Comparison of ENCODE assay signal across 17 cellular contexts in genomic region chr2:26148501-26148900, GRCh38. TPM values are rescaled to one million over a fixed set of nuclear protein-coding genes. Genes with fewer than 3 reads are reported as not detected.
A peak's percentile ranks its signal among the peaks of the same experiment; 100 is the strongest.
DNase-seq lines count a peak whose midpoint lies in the region; ATAC-seq and TF ChIP-seq lines count a peak whose summit lies in the region.
"Had no signal": no experiment of that assay in that cellular context is flagged by ENCODE, and none has a peak within 500 bp of the region (broad histone marks: within the 10 kb centered on the region; RNA-seq: fewer than 3 reads in every experiment).

No MANE protein-coding gene starts in this region.

- 0 out of 2 replicates have a peak, but pooled peaks cover 9% of the 10 kb centered on the region for H3F3A ChIP-seq in GM23338 (replicated peaks; ENCODE audit: low read depth)

- TF ChIP-seq CTCF in GM23338 (conservative IDR thresholded peaks at IDR 0.05; ENCODE audit: low read depth in 2 of 2) (no peak), RWPE2 (IDR thresholded peaks at IDR 0.05; ENCODE audit: poor library complexity, severe bottlenecking) (no peak), brain microvascular endothelial cell (IDR thresholded peaks at IDR 0.05; ENCODE audit: low read depth, low read length, missing control alignments) (no peak)

- no peak overlapping the region for H2BK120ac ChIP-seq in mesenchymal stem cell (ENCODE audit: low read depth, low read length)

- no peak overlapping the region for H3K4me3 ChIP-seq in GM23338
- H3K4me3 ChIP-seq in RWPE2 (ENCODE audit: severe bottlenecking): no peak overlapping the region
- H3K4me3 ChIP-seq in brain microvascular endothelial cell (ENCODE audit: low read depth, low read length): no peak overlapping the region
- H3K4me3 ChIP-seq in mesenchymal stem cell (ENCODE audit: insufficient read depth in 1 of 2, low read depth in 1 of 2, low read length in 2 of 2): no peak overlapping the region
- H3K4me3 ChIP-seq: lung had no signal

- no peaks in the 10 kb centered on the region for H3K79me1 ChIP-seq in mesenchymal stem cell (replicated peaks; ENCODE audit: low read length, poor library complexity, severe bottlenecking)

- no peak overlapping the region for H3K18ac ChIP-seq in mesenchymal stem cell (ENCODE audit: low read depth in 1 of 2, low read length in 2 of 2)

- H3K27ac ChIP-seq in GM23338 (ENCODE audit: low read depth): no peak overlapping the region
- H3K27ac ChIP-seq in RWPE2 (ENCODE audit: poor library complexity, severe bottlenecking): no peak overlapping the region
- H3K27ac ChIP-seq in brain microvascular endothelial cell: no peak overlapping the region
- H3K27ac ChIP-seq in mesenchymal stem cell (ENCODE audit: low read length, poor library complexity, severe bottlenecking): no peak overlapping the region

- H3K27me3 Mint-ChIP-seq in GM23338 (ENCODE audit: insufficient read depth, low read depth, poor library complexity): peaks cover 8% of the 10 kb centered on the region
- peaks cover 14 to 17% of the 10 kb centered on the region in 2 donors for H3K27me3 Mint-ChIP-seq in stimulated activated naive B cell treated with anti-CD40 and anti-IgM and Interleukin-4, amounts not matched to agents 10 μg/mL and 1 μg/mL and 100 μg/mL, for 72 hours

- H4K8ac ChIP-seq in mesenchymal stem cell (ENCODE audit: low read length): no peak overlapping the region

- peak; percentile 52 for ATAC-seq in GM23338
- ATAC-seq in RWPE2 (ENCODE audit: low read depth): peak; percentile 42; the same call in 1 of the 3 replicates
- no peak for ATAC-seq in stimulated activated naive B cell treated with anti-CD40 and anti-IgM and Interleukin-4, amounts not matched to agents 10 μg/mL and 1 μg/mL and 100 μg/mL, for 72 hours (replicated peaks)
- no peak for ATAC-seq in GM18861 (IDR thresholded peaks at IDR 0.05; ENCODE audit: unreplicated experiment)
- ATAC-seq: right cardiac atrium had no signal

- H3K36me3 ChIP-seq in GM23338 (ENCODE audit: insufficient read depth) (no peaks in the 10 kb centered on the region), RWPE2 (ENCODE audit: low read depth) (no peaks in the 10 kb centered on the region), brain microvascular endothelial cell (replicated peaks) (no peaks in the 10 kb centered on the region), mesenchymal stem cell (ENCODE audit: control insufficient read depth in 1 of 2, insufficient read depth in 2 of 2, low read depth in 1 of 2, low read length in 2 of 2) (no peaks in the 10 kb centered on the region)

- no peak overlapping the region for H3K14ac ChIP-seq in mesenchymal stem cell (ENCODE audit: low read length in 2 of 2)

- H3K27me3 ChIP-seq in GM23338 (ENCODE audit: insufficient read depth) (no peaks in the 10 kb centered on the region), RWPE2 (ENCODE audit: insufficient read depth, poor library complexity, severe bottlenecking) (no peaks in the 10 kb centered on the region), brain microvascular endothelial cell (replicated peaks) (no peaks in the 10 kb centered on the region), mesenchymal stem cell (ENCODE audit: control insufficient read depth in 1 of 2, insufficient read depth in 1 of 2, low read length in 2 of 2) (peaks cover 12 to 17% of the 10 kb centered on the region in 2 experiments)

- in situ Hi-C loops in brain microvascular endothelial cell (cut with HindIII; ENCODE audit: low pct_ligation_motif_present, low sequenced_read_pairs): loop anchor here (25.0 kb wide), 1 partner anchor 161 kb away; the partner anchor contains the start of gene KIF3C

- no peaks in the 10 kb centered on the region for H3K36me3 Mint-ChIP-seq in GM23338 (ENCODE audit: low read depth)
- peaks cover 0 to 1% of the 10 kb centered on the region in 2 donors for H3K36me3 Mint-ChIP-seq in stimulated activated naive B cell treated with anti-CD40 and anti-IgM and Interleukin-4, amounts not matched to agents 10 μg/mL and 1 μg/mL and 100 μg/mL, for 72 hours
- H3K36me3 Mint-ChIP-seq: activated naive CD8-positive, alpha-beta T cell treated with anti-CD3 and anti-CD28 coated beads for 36 hours had no signal

- no peak overlapping the region for H4K91ac ChIP-seq in mesenchymal stem cell (ENCODE audit: low read length)

- no peak overlapping the region for H3K27ac Mint-ChIP-seq in GM23338
- no peak overlapping the region for H3K27ac Mint-ChIP-seq in stimulated activated naive B cell treated with anti-CD40 and anti-IgM and Interleukin-4, amounts not matched to agents 10 μg/mL and 1 μg/mL and 100 μg/mL, for 72 hours
- H3K27ac Mint-ChIP-seq: activated CD4-positive, alpha-beta T cell treated with anti-CD3 and anti-CD28 coated beads, Interleukin-2, amount 10 ng/mL, durations not matched to agents 7 days and 5 days; activated naive CD8-positive, alpha-beta T cell treated with anti-CD3 and anti-CD28 coated beads for 36 hours; activated T-helper 2 cell treated with anti-CD3 and anti-CD28 coated beads, Interferon-gamma antibody, Interleukin-2, Interleukin-4, amounts not matched to agents 10 μg/mL and 5 μg/mL and 100 μg/mL, durations not matched to agents 14 hours and 24 hours and 36 hours; CD4-positive, alpha-beta T cell had no signal

- no peak overlapping the region for H2BK12ac ChIP-seq in mesenchymal stem cell (ENCODE audit: low read length in 2 of 2)

- peak; percentile 53 for DNase-seq in GM23338 (ENCODE audit: low spot score)
- DNase-seq in RWPE2 (ENCODE audit: low spot score): no peak
- DNase-seq in brain microvascular endothelial cell: peak; percentile 21
- peak; percentile 32 for DNase-seq in mesenchymal stem cell
- no peak for DNase-seq in stimulated activated naive B cell treated with anti-CD40 and anti-IgM and Interleukin-4, amounts not matched to agents 10 μg/mL and 1 μg/mL and 100 μg/mL, for 72 hours
- no peak for DNase-seq in DMS153 (lab: John Stamatoyannopoulos, UW)
- DNase-seq: activated CD4-positive, alpha-beta T cell treated with anti-CD3 and anti-CD28 coated beads, Interleukin-2, amount 10 ng/mL, durations not matched to agents 7 days and 5 days; activated naive CD8-positive, alpha-beta T cell treated with anti-CD3 and anti-CD28 coated beads for 36 hours; CD4-positive, alpha-beta T cell; islet precursor cell; NCI-H1436; NCI-H526 treated with DMSO at 0.1 percent for 48 hours; right cardiac atrium; stimulated activated CD4-positive, alpha-beta T cell treated with anti-CD3 and anti-CD28 coated beads, Interleukin-15, amount 100 ng/mL, for 24 hours had no signal

- no peak overlapping the region for H3K23ac ChIP-seq in mesenchymal stem cell (ENCODE audit: low read length in 2 of 2)

- no peaks in the 10 kb centered on the region for H3K9me3 ChIP-seq in RWPE2 (ENCODE audit: severe bottlenecking)
- H3K9me3 ChIP-seq in mesenchymal stem cell (ENCODE audit: control insufficient read depth, low read length): no peaks in the 10 kb centered on the region

- no peak overlapping the region for H2AK5ac ChIP-seq in mesenchymal stem cell (ENCODE audit: low read length, severe bottlenecking)

- 65% methylated on average over 2 of the region's 2 CpGs for WGBS in mesenchymal stem cell

- H3K4me2 ChIP-seq in GM23338 (no peak overlapping the region), mesenchymal stem cell (ENCODE audit: low read length, poor library complexity, severe bottlenecking) (no peak overlapping the region)

- no peak overlapping the region for H3K9ac ChIP-seq in mesenchymal stem cell (ENCODE audit: low read length)

- H3K9me2 ChIP-seq in GM23338 (ENCODE audit: insufficient read depth): no peaks in the 10 kb centered on the region

- no peak overlapping the region for H2BK15ac ChIP-seq in mesenchymal stem cell (ENCODE audit: low read depth, poor library complexity, severe bottlenecking)

- no peak overlapping the region for H3K4me3 Mint-ChIP-seq in GM23338
- no peak overlapping the region for H3K4me3 Mint-ChIP-seq in stimulated activated naive B cell treated with anti-CD40 and anti-IgM and Interleukin-4, amounts not matched to agents 10 μg/mL and 1 μg/mL and 100 μg/mL, for 72 hours
- H3K4me3 Mint-ChIP-seq: activated CD4-positive, alpha-beta T cell treated with anti-CD3 and anti-CD28 coated beads, Interleukin-2, amount 10 ng/mL, durations not matched to agents 7 days and 5 days; activated naive CD8-positive, alpha-beta T cell treated with anti-CD3 and anti-CD28 coated beads for 36 hours; CD4-positive, alpha-beta T cell had no signal

- H2AFZ ChIP-seq in GM23338: no peak overlapping the region
- no peak overlapping the region for H2AFZ ChIP-seq in mesenchymal stem cell (ENCODE audit: low read depth, low read length)

- H3K4me1 ChIP-seq in GM23338 (ENCODE audit: insufficient read depth) (no peaks in the 10 kb centered on the region), RWPE2 (ENCODE audit: insufficient read depth, poor library complexity, severe bottlenecking) (no peaks in the 10 kb centered on the region), mesenchymal stem cell (ENCODE audit: control insufficient read depth, insufficient read depth, low read depth, low read length) (peaks cover 2% of the 10 kb centered on the region)

- H2BK5ac ChIP-seq in mesenchymal stem cell (ENCODE audit: low read depth, low read length, poor library complexity, severe bottlenecking): no peak overlapping the region

- H4K20me1 ChIP-seq in GM23338 (replicated peaks; ENCODE audit: insufficient read depth): no peaks in the 10 kb centered on the region

- H3K4me1 Mint-ChIP-seq in GM23338: peaks cover 3% of the 10 kb centered on the region; the same call in 1 of the 3 replicates
- peaks cover 0 to 7% of the 10 kb centered on the region in 2 donors for H3K4me1 Mint-ChIP-seq in stimulated activated naive B cell treated with anti-CD40 and anti-IgM and Interleukin-4, amounts not matched to agents 10 μg/mL and 1 μg/mL and 100 μg/mL, for 72 hours
- H3K4me1 Mint-ChIP-seq: activated naive CD8-positive, alpha-beta T cell treated with anti-CD3 and anti-CD28 coated beads for 36 hours had no signal

- H3K9me3 Mint-ChIP-seq in GM23338: no peaks in the 10 kb centered on the region
- no peaks in the 10 kb centered on the region for H3K9me3 Mint-ChIP-seq in stimulated activated naive B cell treated with anti-CD40 and anti-IgM and Interleukin-4, amounts not matched to agents 10 μg/mL and 1 μg/mL and 100 μg/mL, for 72 hours
- H3K9me3 Mint-ChIP-seq: activated CD4-positive, alpha-beta T cell treated with anti-CD3 and anti-CD28 coated beads, Interleukin-2, amount 10 ng/mL, durations not matched to agents 7 days and 5 days; activated naive CD8-positive, alpha-beta T cell treated with anti-CD3 and anti-CD28 coated beads for 36 hours; activated T-helper 2 cell treated with anti-CD3 and anti-CD28 coated beads, Interferon-gamma antibody, Interleukin-2, Interleukin-4, amounts not matched to agents 10 μg/mL and 5 μg/mL and 100 μg/mL, durations not matched to agents 14 hours and 24 hours and 36 hours; CD4-positive, alpha-beta T cell had no signal

- no peaks in the 10 kb centered on the region for H3K79me2 ChIP-seq in GM23338 (replicated peaks; ENCODE audit: insufficient read depth)

- H3K4ac ChIP-seq in mesenchymal stem cell (ENCODE audit: low read depth in 1 of 2, low read length in 2 of 2): no peak overlapping the region

RNA-seq across cellular contexts. Expression of gene GAREM2, which starts 24.4 kb away (rescaled TPM):
- total RNA-seq in GM23338 (2014; rRNA removed; shearing (Covaris generic)): 20.8 and 23.8 TPM in 2 replicates
- 3.8 and 4.1 TPM in 2 replicates for polyA plus RNA-seq in GM23338 (2016; fragmentation: Nextera tagmentation; extraction: Ambion mirVana)
- 6.6 TPM for polyA plus RNA-seq in mesenchymal stem cell (2013, experiment 1 of 2)
- 9.1 TPM for polyA plus RNA-seq in mesenchymal stem cell (2013, experiment 2 of 2)

Comparison
In these comparisons a context has a peak if more than half of its experiments do, and no peak if none do; other contexts are left out.
1. ATAC-seq: peak in GM23338 (single experiment) and RWPE2 (single experiment); none in stimulated activated naive B cell treated with anti-CD40 and anti-IgM and Interleukin-4, amounts not matched to agents 10 μg/mL and 1 μg/mL and 100 μg/mL, for 72 hours (0 of 2) and GM18861 (single experiment).
2. DNase-seq: peak in GM23338 (single experiment), brain microvascular endothelial cell (single experiment) and mesenchymal stem cell (single experiment); none in RWPE2 (single experiment), stimulated activated naive B cell treated with anti-CD40 and anti-IgM and Interleukin-4, amounts not matched to agents 10 μg/mL and 1 μg/mL and 100 μg/mL, for 72 hours (single experiment) and DMS153 (single experiment).